In genomic region chr15:51401872-51402517, GRCh38 we compare ENCODE assay signal across 1 cellular context.
TF ChIP-seq lines count a peak whose summit lies in the region.

No MANE protein-coding gene starts in this region.

TF ChIP-seq in liver, 16 proteins besides CTCF, POLR2A, EP300 and RAD21 (continued from another document):
- TF ChIP-seq ATF3 (IDR thresholded peaks at IDR 0.05) (no peak), HNF4A (conservative IDR thresholded peaks at IDR 0.05) (no peak)
